In the genomic region with DNA sequence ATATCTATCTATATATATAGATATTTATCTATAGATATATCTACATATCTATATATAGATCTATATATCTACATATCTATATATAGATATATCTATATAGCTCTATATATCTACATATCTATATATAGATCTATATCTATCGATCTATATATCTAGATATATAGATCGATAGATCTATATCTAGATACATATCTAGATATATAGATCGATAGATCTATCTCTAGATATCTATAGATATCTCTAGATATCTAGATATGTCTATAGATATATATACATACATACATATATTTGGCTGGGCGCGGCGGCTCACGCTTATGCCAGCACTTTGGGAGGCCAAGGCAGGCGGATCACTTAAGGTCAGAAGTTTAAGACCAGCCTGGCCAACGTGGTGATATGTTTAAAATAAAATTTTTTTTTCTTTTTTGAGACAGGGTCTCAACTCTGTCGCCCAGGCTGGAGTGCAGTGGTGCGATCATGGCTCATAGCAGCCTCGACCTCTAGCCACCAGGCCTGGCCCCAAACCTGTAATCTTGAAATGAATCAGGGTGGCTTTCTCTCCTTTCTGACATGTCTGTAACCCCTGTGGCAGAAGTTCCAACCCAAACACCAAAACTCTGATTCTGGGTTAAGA, we compare ENCODE assay signal across 8 cellular contexts. TPM values are rescaled to one million over a fixed set of nuclear protein-coding genes. Genes with fewer than 3 reads are reported as not detected.
DNase-seq lines count a peak whose midpoint lies in the region; FAIRE-seq and TF ChIP-seq lines count a peak whose summit lies in the region.

No MANE protein-coding gene starts in this region.

- CTCF ChIA-PET in activated naive CD4-positive, alpha-beta T cell treated with anti-CD3 and anti-CD28 coated beads for 36 hours (lab: Charles Lee): interaction anchor here (0.6 to 2.8 kb wide), 56 partner anchors 9 to 771 kb away, joined by 3 to 30 read pairs (median 5); partner anchors contain the start of genes ARPC3, FAM216A, GPN3 and IFT81

- peak; percentile 31 for DNase-seq in activated naive CD4-positive, alpha-beta T cell treated with anti-CD3 and anti-CD28 coated beads for 36 hours
- no peak for DNase-seq in activated naive CD4-positive, alpha-beta T cell treated with anti-CD3 and anti-CD28 coated beads, Interleukin-2, amount 50 U/mL, for 16 hours
- DNase-seq in T-helper 2 cell treated with Interferon-gamma antibody and Interleukin-4, amounts not matched to agents 5 μg/mL and 100 μg/mL, for 36 hours (ENCODE audit: low spot score): peak; percentile 23
- DNase-seq in frontal cortex (ENCODE audit: low spot score in 2 of 2) (no peak), tibial artery (no peak), NCI-H524 (lab: John Stamatoyannopoulos, UW) (no peak), NCI-H510A (lab: John Stamatoyannopoulos, UW) (no peak), amygdala (lab: John Stamatoyannopoulos, UW) (no peak)

- H3K4me1 Mint-ChIP-seq in activated naive CD4-positive, alpha-beta T cell treated with anti-CD3 and anti-CD28 coated beads for 36 hours (ENCODE audit: low read depth): peaks cover 3% of the 10 kb centered on the region
- peaks cover 7% of the 10 kb centered on the region for H3K4me1 Mint-ChIP-seq in T-helper 2 cell treated with Interferon-gamma antibody and Interleukin-4, amounts not matched to agents 5 μg/mL and 100 μg/mL, for 36 hours (ENCODE audit: low read depth)

- peak; percentile 84 for FAIRE-seq in frontal cortex (lab: Jason Lieb, UNC)

- H3K9me3 ChIP-seq in tibial artery: no peaks in the 10 kb centered on the region

- no peak overlapping the region for H3K4me3 Mint-ChIP-seq in activated naive CD4-positive, alpha-beta T cell treated with anti-CD3 and anti-CD28 coated beads for 36 hours
- H3K4me3 Mint-ChIP-seq in T-helper 2 cell treated with Interferon-gamma antibody and Interleukin-4, amounts not matched to agents 5 μg/mL and 100 μg/mL, for 36 hours: no peak overlapping the region

- peak overlapping the region; percentile 57 to 64 for H3K4me3 ChIP-seq in tibial artery

- H3K4me1 ChIP-seq in tibial artery: peaks cover 0 to 4% (median 0%) of the 10 kb centered on the region in 4 donors

- H3K36me3 ChIP-seq in tibial artery: peaks cover 30 to 35% (median 31%) of the 10 kb centered on the region in 3 donors

- H3K36me3 Mint-ChIP-seq in activated naive CD4-positive, alpha-beta T cell treated with anti-CD3 and anti-CD28 coated beads for 36 hours (ENCODE audit: low read depth): peaks cover 15% of the 10 kb centered on the region
- H3K36me3 Mint-ChIP-seq in T-helper 2 cell treated with Interferon-gamma antibody and Interleukin-4, amounts not matched to agents 5 μg/mL and 100 μg/mL, for 36 hours (ENCODE audit: low read depth): peaks cover 25% of the 10 kb centered on the region

- H3K9me3 Mint-ChIP-seq in activated naive CD4-positive, alpha-beta T cell treated with anti-CD3 and anti-CD28 coated beads for 36 hours: no peaks in the 10 kb centered on the region
- H3K9me3 Mint-ChIP-seq in T-helper 2 cell treated with Interferon-gamma antibody and Interleukin-4, amounts not matched to agents 5 μg/mL and 100 μg/mL, for 36 hours: no peaks in the 10 kb centered on the region

- intact Hi-C loops in activated naive CD4-positive, alpha-beta T cell treated with anti-CD3 and anti-CD28 coated beads for 36 hours (cut with micrococcal nuclease): loop anchor here (1.0 kb wide), 3 partner anchors 29 to 332 kb away; partner anchors contain the start of gene ANAPC7
- intact Hi-C loops in tibial artery (cut with DNase I; ENCODE audit: low total_unique reads): no loop called here

- H3K27ac ChIP-seq in tibial artery: peak overlapping the region; percentile 52 to 60

- peak overlapping the region; percentile 36 for H3K27ac Mint-ChIP-seq in activated naive CD4-positive, alpha-beta T cell treated with anti-CD3 and anti-CD28 coated beads for 36 hours
- H3K27ac Mint-ChIP-seq in T-helper 2 cell treated with Interferon-gamma antibody and Interleukin-4, amounts not matched to agents 5 μg/mL and 100 μg/mL, for 36 hours: no peak overlapping the region

- H3K27me3 ChIP-seq in tibial artery: no peaks in the 10 kb centered on the region

- H3K27me3 Mint-ChIP-seq in activated naive CD4-positive, alpha-beta T cell treated with anti-CD3 and anti-CD28 coated beads for 36 hours (ENCODE audit: low read depth): no peaks in the 10 kb centered on the region
- H3K27me3 Mint-ChIP-seq in T-helper 2 cell treated with Interferon-gamma antibody and Interleukin-4, amounts not matched to agents 5 μg/mL and 100 μg/mL, for 36 hours (ENCODE audit: low read depth): no peaks in the 10 kb centered on the region

- TF ChIP-seq CTCF in tibial artery (IDR thresholded peaks at IDR 0.05): no peak

RNA-seq across cellular contexts. Expression of gene ARPC3, which starts 18.1 kb away (rescaled TPM):
- total RNA-seq in activated naive CD4-positive, alpha-beta T cell treated with anti-CD3 and anti-CD28 coated beads for 36 hours: 100 to 1,000 TPM; 279 to 311 TPM
- 121 TPM for total RNA-seq in frontal cortex

RNA-seq across cellular contexts. Expression of gene ANAPC7, which starts 28.6 kb away (rescaled TPM):
- total RNA-seq in activated naive CD4-positive, alpha-beta T cell treated with anti-CD3 and anti-CD28 coated beads for 36 hours: 10 to 100 TPM; 51.2 to 61.2 TPM
- 44.0 TPM for total RNA-seq in frontal cortex

RNA-seq across cellular contexts. Expression of gene GPN3, which starts 36.0 kb away (rescaled TPM):
- 10 to 100 TPM; 58.2 to 59.8 TPM for total RNA-seq in activated naive CD4-positive, alpha-beta T cell treated with anti-CD3 and anti-CD28 coated beads for 36 hours
- total RNA-seq in frontal cortex: 21.6 TPM

RNA-seq across cellular contexts. Expression of gene FAM216A, which starts 36.6 kb away (rescaled TPM):
- 10 to 100 TPM; 37.0 to 39.5 TPM for total RNA-seq in activated naive CD4-positive, alpha-beta T cell treated with anti-CD3 and anti-CD28 coated beads for 36 hours
- total RNA-seq in frontal cortex: 39.1 TPM

Comparison
In these comparisons a context has a peak if more than half of its experiments do, and no peak if none do; other contexts are left out.
1. DNase-seq: peak in activated naive CD4-positive, alpha-beta T cell treated with anti-CD3 and anti-CD28 coated beads for 36 hours (single experiment) and T-helper 2 cell treated with Interferon-gamma antibody and Interleukin-4, amounts not matched to agents 5 μg/mL and 100 μg/mL, for 36 hours (single experiment); none in activated naive CD4-positive, alpha-beta T cell treated with anti-CD3 and anti-CD28 coated beads, Interleukin-2, amount 50 U/mL, for 16 hours (single experiment), frontal cortex (0 of 2), tibial artery (0 of 2), NCI-H524 (0 of 2), NCI-H510A (single experiment) and amygdala (0 of 56).